In the genomic region with DNA sequence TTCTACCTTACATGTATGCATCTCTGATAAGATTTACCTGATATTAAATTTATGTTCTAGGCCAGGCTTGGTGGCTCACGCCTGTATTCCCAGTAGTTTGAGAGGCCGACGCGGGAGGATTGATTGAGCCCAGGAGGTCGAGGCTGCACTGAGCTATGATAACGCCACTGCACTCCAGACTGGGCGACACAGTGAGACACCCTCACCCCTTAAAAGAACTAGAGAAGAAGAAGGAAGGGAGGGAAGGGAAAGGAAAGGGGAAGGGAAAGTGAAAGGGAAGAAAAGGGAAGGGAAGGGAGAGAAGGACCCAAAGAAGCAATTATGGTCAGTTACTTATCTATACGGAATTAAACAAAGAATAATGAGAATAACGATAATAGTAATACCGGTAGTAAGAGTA, we compare ENCODE assay signal across 1 cellular context.
TF ChIP-seq lines count a peak whose summit lies in the region.

No MANE protein-coding gene starts in this region.

TF ChIP-seq in IMR-90, 13 proteins besides CTCF, POLR2A, EP300 and RAD21:
- no peak for TF ChIP-seq MXI1 (IDR thresholded peaks at IDR 0.05; ENCODE audit: borderline replicate concordance, low read depth, low read length)
- no peak for TF ChIP-seq CEBPB (IDR thresholded peaks at IDR 0.05; ENCODE audit: low read depth, low read length)
- no peak for TF ChIP-seq MAZ (IDR thresholded peaks at IDR 0.05; ENCODE audit: borderline replicate concordance, low read depth, low read length)
- TF ChIP-seq SMC3 (IDR thresholded peaks at IDR 0.05; ENCODE audit: low read depth, low read length): no peak
- no peak for TF ChIP-seq RCOR1 (IDR thresholded peaks at IDR 0.05; ENCODE audit: insufficient replicate concordance, low read length)
- TF ChIP-seq BHLHE40 (IDR thresholded peaks at IDR 0.05; ENCODE audit: low read depth, low read length): no peak
- TF ChIP-seq CHD1 (IDR thresholded peaks at IDR 0.05; ENCODE audit: low read depth, low read length): no peak
- TF ChIP-seq ELK1 (IDR thresholded peaks at IDR 0.05; ENCODE audit: borderline replicate concordance, low read depth, low read length): no peak
- TF ChIP-seq NFE2L2 (IDR thresholded peaks at IDR 0.05; ENCODE audit: low read depth, low read length): no peak
- no peak for TF ChIP-seq RFX5 (IDR thresholded peaks at IDR 0.05; ENCODE audit: low read depth, low read length)
- TF ChIP-seq, protein P1, sequence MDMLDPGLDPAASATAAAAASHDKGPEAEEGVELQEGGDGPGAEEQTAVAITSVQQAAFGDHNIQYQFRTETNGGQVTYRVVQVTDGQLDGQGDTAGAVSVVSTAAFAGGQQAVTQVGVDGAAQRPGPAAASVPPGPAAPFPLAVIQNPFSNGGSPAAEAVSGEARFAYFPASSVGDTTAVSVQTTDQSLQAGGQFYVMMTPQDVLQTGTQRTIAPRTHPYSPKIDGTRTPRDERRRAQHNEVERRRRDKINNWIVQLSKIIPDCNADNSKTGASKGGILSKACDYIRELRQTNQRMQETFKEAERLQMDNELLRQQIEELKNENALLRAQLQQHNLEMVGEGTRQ (IDR thresholded peaks at IDR 0.05; ENCODE audit: low read depth, low read length): no peak
- TF ChIP-seq MAFK (IDR thresholded peaks at IDR 0.05; ENCODE audit: low read depth, low read length): no peak
- no peak for TF ChIP-seq FOS (IDR thresholded peaks at IDR 0.05; ENCODE audit: low read depth, low read length)
